ENCODE assay signal across 6 cellular contexts in the genomic region with DNA sequence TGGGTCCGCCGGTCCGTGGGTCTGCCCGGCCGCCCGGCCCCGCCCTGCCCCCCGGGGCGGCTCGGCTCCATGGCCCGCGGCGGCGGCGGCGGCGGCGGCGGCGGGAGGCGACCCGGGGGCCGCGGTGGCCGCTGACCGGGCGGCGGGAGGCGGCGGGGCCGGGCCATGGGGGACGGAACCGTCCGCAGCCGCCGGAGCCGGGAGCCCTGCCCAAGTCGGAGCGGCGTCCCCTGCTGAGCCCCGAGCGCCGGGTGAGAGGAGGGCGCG. TPM values are rescaled to one million over a fixed set of nuclear protein-coding genes. Genes with fewer than 3 reads are reported as not detected.
A peak's percentile ranks its signal among the peaks of the same experiment; 100 is the strongest.
DNase-seq lines count a peak whose midpoint lies in the region; ATAC-seq and TF ChIP-seq lines count a peak whose summit lies in the region.

No MANE protein-coding gene starts in this region.

- H3K9ac ChIP-seq in OCI-LY1 (ENCODE audit: low read length): peak overlapping the region; percentile 37; the same call in 1 of the 2 replicates

- no peaks in the 10 kb centered on the region for H3K9me2 ChIP-seq in OCI-LY1 (ENCODE audit: low read depth, low read length)

- no peak overlapping the region for H2AFZ ChIP-seq in OCI-LY1 (ENCODE audit: low read length)

- H3K4me3 ChIP-seq in OCI-LY1 (ENCODE audit: low read depth, low read length, poor library complexity, severe bottlenecking) (peak overlapping the region; percentile 56), left ventricle myocardium inferior (peak overlapping the region; percentile 87), tibial artery (peak overlapping the region; percentile 64 to 93)

- peaks cover 31% of the 10 kb centered on the region for H3K36me3 ChIP-seq in OCI-LY1 (ENCODE audit: insufficient read depth, low read length)
- H3K36me3 ChIP-seq in left ventricle myocardium inferior: peaks cover 27% of the 10 kb centered on the region
- H3K36me3 ChIP-seq in tibial artery: peaks cover 12 to 27% (median 15%) of the 10 kb centered on the region in 3 donors

- H3K27me3 ChIP-seq in OCI-LY1 (ENCODE audit: insufficient read depth, low read length): 0 out of 2 replicates have a peak, but pooled peaks cover 8% of the 10 kb centered on the region
- no peaks in the 10 kb centered on the region for H3K27me3 ChIP-seq in left ventricle myocardium inferior (ENCODE audit: low read depth)
- no peaks in the 10 kb centered on the region for H3K27me3 ChIP-seq in tibial artery

- no peaks in the 10 kb centered on the region for H4K20me1 ChIP-seq in OCI-LY1 (ENCODE audit: insufficient read depth, low read length)

- intact Hi-C loops in left ventricle myocardium inferior (cut with micrococcal nuclease) (no loop called here), tibial artery (cut with DNase I; ENCODE audit: low total_unique reads) (no loop called here)

- H3K27ac ChIP-seq in OCI-LY1 (ENCODE audit: low read depth, low read length, poor library complexity, severe bottlenecking) (no peak overlapping the region), left ventricle myocardium inferior (replicated peaks) (peak overlapping the region; percentile 73), tibial artery (peak overlapping the region; percentile 63 to 74)

- no peaks in the 10 kb centered on the region for H3K9me3 ChIP-seq in OCI-LY1 (ENCODE audit: low read length)
- no peaks in the 10 kb centered on the region for H3K9me3 ChIP-seq in left ventricle myocardium inferior (replicated peaks)
- H3K9me3 ChIP-seq in tibial artery: no peaks in the 10 kb centered on the region

- no peaks in the 10 kb centered on the region for H3K79me2 ChIP-seq in OCI-LY1 (ENCODE audit: insufficient read depth, low read length)

- no peak for DNase-seq in left ventricle myocardium inferior
- no peak for DNase-seq in tibial artery
- no peak for DNase-seq in GOT3 (lab: John Stamatoyannopoulos, UW)
- DNase-seq in dedifferentiated amniotic fluid mesenchymal stem cell (ENCODE audit: extremely low spot score): no peak

- ATAC-seq in GM19452 (IDR thresholded peaks at IDR 0.05; ENCODE audit: unreplicated experiment): no peak

- H3K4me1 ChIP-seq in OCI-LY1 (ENCODE audit: insufficient read depth, low read length, severe bottlenecking): peaks cover 35% of the 10 kb centered on the region
- peaks cover 56% of the 10 kb centered on the region for H3K4me1 ChIP-seq in left ventricle myocardium inferior
- H3K4me1 ChIP-seq in tibial artery: peaks cover 0 to 52% (median 41%) of the 10 kb centered on the region in 4 donors

- peak overlapping the region; percentile 52 for H3K4me2 ChIP-seq in OCI-LY1 (ENCODE audit: low read length)

- TF ChIP-seq CTCF in OCI-LY1 (IDR thresholded peaks at IDR 0.05; ENCODE audit: low read length) (no peak), left ventricle myocardium inferior (IDR thresholded peaks at IDR 0.05; ENCODE audit: borderline replicate concordance) (no peak), tibial artery (IDR thresholded peaks at IDR 0.05) (no peak)

- H3F3A ChIP-seq in OCI-LY1 (ENCODE audit: insufficient read depth, low read length): peaks cover 4% of the 10 kb centered on the region; the same call in 1 of the 2 replicates

RNA-seq across cellular contexts. Expression of a gene that starts 0.2 kb away (rescaled TPM):
- total RNA-seq in left ventricle myocardium inferior: 40.3 TPM

RNA-seq across cellular contexts. Expression of a gene that starts 4.4 kb away (rescaled TPM):
- 80.6 TPM for total RNA-seq in left ventricle myocardium inferior

RNA-seq across cellular contexts. Expression of a gene that starts 9.4 kb away (rescaled TPM):
- 18.2 TPM for total RNA-seq in left ventricle myocardium inferior

RNA-seq across cellular contexts. Expression of a gene that starts 12.2 kb away (rescaled TPM):
- total RNA-seq in left ventricle myocardium inferior: 1.4 TPM

RNA-seq across cellular contexts. Expression of a gene that starts 32.4 kb away (rescaled TPM):
- total RNA-seq in left ventricle myocardium inferior: 57.4 TPM
